ENCODE assay signal across 2 cellular contexts in genomic region chr19:16365300-16365996, GRCh38.
TF ChIP-seq lines count a peak whose summit lies in the region.

No MANE protein-coding gene starts in this region.

TF ChIP-seq in IMR-90, 13 proteins besides CTCF, POLR2A, EP300 and RAD21:
- TF ChIP-seq BHLHE40 (IDR thresholded peaks at IDR 0.05; ENCODE audit: low read depth, low read length) (no peak), ELK1 (IDR thresholded peaks at IDR 0.05; ENCODE audit: borderline replicate concordance, low read depth, low read length) (no peak), MXI1 (IDR thresholded peaks at IDR 0.05; ENCODE audit: borderline replicate concordance, low read depth, low read length) (no peak), CHD1 (IDR thresholded peaks at IDR 0.05; ENCODE audit: low read depth, low read length) (no peak), FOS (IDR thresholded peaks at IDR 0.05; ENCODE audit: low read depth, low read length) (no peak), CEBPB (IDR thresholded peaks at IDR 0.05; ENCODE audit: low read depth, low read length) (no peak), MAFK (IDR thresholded peaks at IDR 0.05; ENCODE audit: low read depth, low read length) (no peak), SMC3 (IDR thresholded peaks at IDR 0.05; ENCODE audit: low read depth, low read length) (no peak), MAZ (IDR thresholded peaks at IDR 0.05; ENCODE audit: borderline replicate concordance, low read depth, low read length) (no peak), RCOR1 (IDR thresholded peaks at IDR 0.05; ENCODE audit: insufficient replicate concordance, low read length) (no peak), USF2 (IDR thresholded peaks at IDR 0.05; ENCODE audit: low read depth, low read length) (no peak), RFX5 (IDR thresholded peaks at IDR 0.05; ENCODE audit: low read depth, low read length) (no peak)

TF ChIP-seq in H1, 55 proteins besides CTCF, POLR2A, EP300 and RAD21:
- TF ChIP-seq USF2 (IDR thresholded peaks at IDR 0.05; ENCODE audit: low read length) = no peak
- TF ChIP-seq GTF2F1 (IDR thresholded peaks at IDR 0.05; ENCODE audit: borderline replicate concordance, low read depth, low read length) = no peak
- no peak for TF ChIP-seq NRF1 (IDR thresholded peaks at IDR 0.05; ENCODE audit: low read depth, low read length)
- TF ChIP-seq POLR2AphosphoS5 (IDR thresholded peaks at IDR 0.05; ENCODE audit: low read depth, low read length) = no peak
- TF ChIP-seq SP2 (IDR thresholded peaks at IDR 0.05; ENCODE audit: low read length) = no peak
- no peak for TF ChIP-seq SIRT6 (IDR thresholded peaks at IDR 0.05; ENCODE audit: low read length)
- no peak for TF ChIP-seq BRCA1 (IDR thresholded peaks at IDR 0.05; ENCODE audit: low read depth, low read length)
- TF ChIP-seq ZNF274 (IDR thresholded peaks at IDR 0.05; ENCODE audit: borderline replicate concordance, extremely low read depth, low read length) = no peak
- TF ChIP-seq RXRA (IDR thresholded peaks at IDR 0.05; ENCODE audit: insufficient read depth, low read depth, low read length) = no peak
